ENCODE assay signal across 13 cellular contexts in genomic region chr2:195863564-195863963, GRCh38.
"Had no signal": no experiment of that assay in that cellular context is flagged by ENCODE, and none has a peak within 500 bp of the region (broad histone marks: within the 10 kb centered on the region; RNA-seq: fewer than 3 reads in every experiment).

No MANE protein-coding gene starts in this region.

- H3K27me3 ChIP-seq: hepatocyte, tibial nerve had no signal

- H3K9me3 ChIP-seq: tibial nerve had no signal

- H3K36me3 ChIP-seq: tibial nerve had no signal

- H3K27ac ChIP-seq: hepatocyte, tibial nerve had no signal

- DNase-seq: activated CD4-positive, alpha-beta T cell treated with anti-CD3 and anti-CD28 coated beads, Interleukin-2, amount 50 U/mL, for 4 hours; activated CD4-positive, CD25-positive, alpha-beta regulatory T cell treated with anti-CD3 and anti-CD28 coated beads, Interleukin-2, amount 50 U/mL, for 72 hours; activated effector memory CD4-positive, alpha-beta T cell treated with anti-CD3 and anti-CD28 coated beads, Interleukin-2, amount 50 U/mL, for 16 hours; activated naive CD8-positive, alpha-beta T cell treated with anti-CD3 and anti-CD28 coated beads for 36 hours; activated T-cell treated with anti-CD3 and anti-CD28 coated beads, Interleukin-2, amount 50 U/mL, for 1 hour; dermis blood vessel endothelial cell; erythroblast; midbrain; right cardiac atrium had no signal

- ATAC-seq: stimulated activated effector memory CD8-positive, alpha-beta T cell treated with anti-CD3 and anti-CD28 coated beads, Interleukin-12 subunit alpha, Interleukin-12 subunit beta, amount 100 ng/mL, for 72 hours had no signal

- H3K4me1 ChIP-seq: tibial nerve had no signal

- H3K4me3 ChIP-seq: hepatocyte, smooth muscle cell, tibial nerve had no signal
